9 cellular contexts compared by ENCODE assay signal in the genomic region with DNA sequence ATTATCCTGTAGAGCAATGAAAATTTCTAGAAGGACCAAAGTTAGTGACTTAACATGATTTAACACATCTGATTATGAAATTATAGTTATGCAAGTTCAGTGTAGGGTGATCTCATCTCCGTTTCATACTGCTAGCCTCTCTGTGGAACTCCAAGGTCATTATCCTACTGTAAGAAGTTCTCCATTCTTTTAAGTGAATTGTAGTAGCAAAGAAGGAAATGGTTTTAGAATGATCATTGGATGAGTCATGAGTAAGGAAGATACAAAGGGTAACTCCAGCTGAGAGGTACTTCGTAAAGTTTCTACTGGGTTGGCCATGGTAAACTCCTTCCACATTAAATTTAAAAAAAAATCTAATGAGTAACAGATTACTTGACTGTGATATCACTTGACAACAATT.
DNase-seq lines count a peak whose midpoint lies in the region; ATAC-seq and TF ChIP-seq lines count a peak whose summit lies in the region.
"Had no signal": no experiment of that assay in that cellular context is flagged by ENCODE, and none has a peak within 500 bp of the region (broad histone marks: within the 10 kb centered on the region; RNA-seq: fewer than 3 reads in every experiment).

No MANE protein-coding gene starts in this region.

- peaks cover 0 to 40% (median 17%) of the 10 kb centered on the region in 5 donors for H3K4me1 ChIP-seq in subcutaneous abdominal adipose tissue (ENCODE audit: control insufficient read depth in 5 of 5, insufficient read depth in 5 of 5, low read length in 5 of 5)
- H3K4me1 ChIP-seq in suprapubic skin = peaks cover 6% of the 10 kb centered on the region
- H3K4me1 ChIP-seq: prostate gland had no signal

- POLR2A ChIA-PET in GM10248 (lab: Yijun Ruan, JAX) = no interaction called here

- WGBS in suprapubic skin = 59% methylated on average over 2 of the region's 2 CpGs

- H3K9ac ChIP-seq in SK-N-MC (ENCODE audit: insufficient read length) (no peak overlapping the region), subcutaneous abdominal adipose tissue (ENCODE audit: low read length in 5 of 5) (no peak overlapping the region)

- H3K27ac ChIP-seq in SK-N-MC (peak overlapping the region; percentile 48; the same call in 1 of the 2 replicates), subcutaneous abdominal adipose tissue (ENCODE audit: low read depth, low read length) (peak overlapping the region; percentile 48), suprapubic skin (no peak overlapping the region)
- H3K27ac ChIP-seq: prostate gland had no signal

- H3K36me3 ChIP-seq in SK-N-MC (ENCODE audit: insufficient read depth, low read length) = no peaks in the 10 kb centered on the region
- H3K36me3 ChIP-seq in subcutaneous abdominal adipose tissue (ENCODE audit: control insufficient read depth in 5 of 5, insufficient read depth in 5 of 5, low read length in 5 of 5) = no peaks in the 10 kb centered on the region
- H3K36me3 ChIP-seq in suprapubic skin = no peaks in the 10 kb centered on the region
- H3K36me3 ChIP-seq: prostate gland had no signal

- TF ChIP-seq POLR2A in suprapubic skin (IDR thresholded peaks at IDR 0.05) = no peak

- CTCF ChIA-PET in GM10248 (lab: Yijun Ruan, JAX) = interaction anchor here (1.5 kb wide), 1 partner anchor 18 kb away, joined by 3 read pairs; no protein-coding TSS in a partner anchor

- no peak for TF ChIP-seq EP300 in suprapubic skin (IDR thresholded peaks at IDR 0.05)

- H3K9me3 ChIP-seq in SK-N-MC (ENCODE audit: low read depth, low read length) (no peaks in the 10 kb centered on the region), subcutaneous abdominal adipose tissue (ENCODE audit: control insufficient read depth in 5 of 5, low read length in 5 of 5) (no peaks in the 10 kb centered on the region), suprapubic skin (no peaks in the 10 kb centered on the region)
- H3K9me3 ChIP-seq: prostate gland had no signal

- ATAC-seq in GM19023 (IDR thresholded peaks at IDR 0.05; ENCODE audit: unreplicated experiment) = no peak

- H3K4me3 ChIP-seq in SK-N-MC = no peak overlapping the region
- H3K4me3 ChIP-seq in fibroblast of villous mesenchyme (ENCODE audit: low read depth, low read length) = no peak overlapping the region
- no peak overlapping the region for H3K4me3 ChIP-seq in subcutaneous abdominal adipose tissue (ENCODE audit: low read depth in 1 of 5, low read length in 5 of 5)
- H3K4me3 ChIP-seq in suprapubic skin = no peak overlapping the region
- H3K4me3 ChIP-seq: prostate gland had no signal

- DNase-seq in HPDE6-E6E7 (ENCODE audit: extremely low spot score) (peak; percentile 80), SK-N-MC (ENCODE audit: low read depth, low spot score) (peak; percentile 76), fibroblast of villous mesenchyme (ENCODE audit: low read depth) (peak; percentile 89), GM10248 (ENCODE audit: extremely low spot score) (no peak), suprapubic skin (ENCODE audit: low spot score in 2 of 2) (no peak)
- DNase-seq: activated B cell treated with CpG ODN at 0.5 μM for 24 hours had no signal

- H3K27me3 ChIP-seq in subcutaneous abdominal adipose tissue (ENCODE audit: control insufficient read depth in 5 of 5, insufficient read depth in 4 of 5, low read length in 5 of 5) (no peaks in the 10 kb centered on the region), suprapubic skin (no peaks in the 10 kb centered on the region)

- no peak for TF ChIP-seq CTCF in fibroblast of villous mesenchyme (IDR thresholded peaks at IDR 0.05; ENCODE audit: insufficient read depth, low read depth, low read length)
- TF ChIP-seq CTCF in GM10248 (IDR thresholded peaks at IDR 0.05; ENCODE audit: control extremely low read depth, extremely low read depth, low read depth, missing control alignments) = no peak
- TF ChIP-seq CTCF in suprapubic skin (IDR thresholded peaks at IDR 0.05) = no peak

Comparison
In these comparisons a context has a peak if more than half of its experiments do, and no peak if none do; other contexts are left out.
1. DNase-seq: peak in HPDE6-E6E7 (single experiment), SK-N-MC (single experiment) and fibroblast of villous mesenchyme (single experiment); none in GM10248 (single experiment) and suprapubic skin (0 of 2).